ENCODE assay signal across 23 cellular contexts in the genomic region with DNA sequence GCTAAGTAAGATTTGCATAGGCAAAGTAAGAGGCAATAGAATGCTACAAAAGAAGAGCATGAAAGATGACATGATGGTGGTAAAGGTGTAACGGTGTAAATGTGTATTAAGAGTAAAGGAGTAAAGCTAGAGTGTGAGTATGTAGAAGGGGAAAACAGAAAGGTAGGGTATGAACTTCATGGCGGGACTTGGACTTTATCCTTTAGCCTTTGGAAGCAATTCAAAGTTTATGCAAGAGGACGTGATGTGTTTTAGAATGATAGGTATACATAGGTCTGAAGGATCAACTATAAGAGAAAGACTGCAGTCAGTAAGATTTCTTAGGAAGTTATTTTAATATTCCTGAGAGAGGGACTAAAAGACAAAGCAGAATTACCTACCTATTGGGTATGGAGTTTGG.
DNase-seq lines count a peak whose midpoint lies in the region; ATAC-seq and TF ChIP-seq lines count a peak whose summit lies in the region.
"Had no signal": no experiment of that assay in that cellular context is flagged by ENCODE, and none has a peak within 500 bp of the region (broad histone marks: within the 10 kb centered on the region; RNA-seq: fewer than 3 reads in every experiment).

No MANE protein-coding gene starts in this region.

- H3K4me3 ChIP-seq in right lobe of liver = no peak overlapping the region
- H3K4me3 ChIP-seq: BLaER1, GM12878 had no signal

- WGBS in right lobe of liver (ENCODE audit: insufficient coverage, low coverage, low lambda C conversion rate, missing lambda C conversion rate) = 17% methylated on average over 3 of the region's 3 CpGs

- no peaks in the 10 kb centered on the region for H3K27me3 ChIP-seq in right lobe of liver
- H3K27me3 ChIP-seq: BE2C, BLaER1 had no signal

- no peaks in the 10 kb centered on the region for H3K9me3 ChIP-seq in right lobe of liver
- H3K9me3 ChIP-seq: BE2C, BLaER1 had no signal

- peak; percentile 20 for DNase-seq in NCI-H526 treated with DMSO at 0.1 percent for 48 hours (lab: John Stamatoyannopoulos, UW)
- no peak for DNase-seq in left colon
- DNase-seq in right lobe of liver = no peak
- DNase-seq in erythroblast (lab: John Stamatoyannopoulos, UW) = no peak
- no peak for DNase-seq in KG1 (lab: John Stamatoyannopoulos, UW)
- DNase-seq: 8988T; ACHN; BE2C; C1 segment of cervical spinal cord; CD4-positive, alpha-beta memory T cell; CD4-positive, CD25-positive, alpha-beta regulatory T cell; CD8-positive, alpha-beta memory T cell; COR-L47; DMS 273 treated with DMSO at 0.1 percent for 48 hours; DMS153; DMS53; DMS79; DND-41; EL; GDM1 had no signal

- TF ChIP-seq CTCF in right lobe of liver (IDR thresholded peaks at IDR 0.05) = no peak

- intact Hi-C loops in left colon (cut with DNase I, micrococcal nuclease) = no loop called here
- intact Hi-C loops in right lobe of liver (cut with DNase I) = no loop called here

- no peak overlapping the region for H3K27ac ChIP-seq in right lobe of liver
- H3K27ac ChIP-seq: BLaER1 had no signal

- H3K4me1 ChIP-seq in right lobe of liver = peaks cover 0 to 4% (median 0%) of the 10 kb centered on the region in 4 donors

- TF ChIP-seq POLR2A in right lobe of liver (IDR thresholded peaks at IDR 0.05) (no peak), erythroblast (IDR thresholded peaks at IDR 0.05; ENCODE audit: low read length) (no peak)

- ATAC-seq in left colon = peak; percentile 35
- peak in 3 of 4 donors; percentile 63 to 70 (median 68) for ATAC-seq in right lobe of liver
- ATAC-seq in GM21423 (IDR thresholded peaks at IDR 0.05; ENCODE audit: unreplicated experiment) = no peak
- ATAC-seq: GM12878 had no signal

- H3K36me3 ChIP-seq in right lobe of liver = no peaks in the 10 kb centered on the region
- H3K36me3 ChIP-seq: BE2C, BLaER1 had no signal
